In the genomic region with DNA sequence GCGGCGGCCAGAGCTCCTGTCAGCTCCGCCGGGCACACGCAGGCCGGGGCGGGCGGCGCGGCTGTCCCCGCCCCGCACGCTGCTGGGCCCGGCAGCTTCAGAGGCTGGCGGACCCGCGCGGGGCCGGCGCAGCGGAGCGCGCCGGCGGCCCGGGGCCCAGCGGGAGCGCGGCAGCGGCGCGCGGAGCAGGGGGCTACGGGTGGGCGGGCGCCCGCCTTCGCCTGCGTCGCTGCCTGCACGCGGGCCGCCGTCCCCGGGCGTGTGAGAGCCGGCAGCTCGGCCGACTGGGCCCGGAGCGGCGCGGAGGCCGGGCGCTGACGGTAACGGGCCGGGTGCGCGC, we compare ENCODE assay signal across 8 cellular contexts. TPM values are rescaled to one million over a fixed set of nuclear protein-coding genes. Genes with fewer than 3 reads are reported as not detected.
DNase-seq lines count a peak whose midpoint lies in the region; ATAC-seq, FAIRE-seq and TF ChIP-seq lines count a peak whose summit lies in the region.

No MANE protein-coding gene starts in this region.

- H3K27ac Mint-ChIP-seq in activated B cell treated with CpG ODN at 0.5 μM for 24 hours = no peak overlapping the region

- H3K9me3 ChIP-seq in iPS DF 6.9 (ENCODE audit: control insufficient read depth, insufficient read depth, low read length) (no peaks in the 10 kb centered on the region), thymus (ENCODE audit: control insufficient read depth) (no peaks in the 10 kb centered on the region)

- H3K36me3 Mint-ChIP-seq in activated B cell treated with CpG ODN at 0.5 μM for 24 hours (ENCODE audit: low read depth) = peaks cover 30% of the 10 kb centered on the region

- CTCF ChIA-PET in activated B cell treated with CpG ODN at 0.5 μM for 24 hours (lab: Charles Lee) = interaction anchor here (0.6 to 12.5 kb wide), 8 partner anchors 17 to 277 kb away, joined by 3 to 193 read pairs (median 4); partner anchors contain the start of genes HDDC3 and UNC45A

- WGBS in iPS DF 6.9 (ENCODE audit: insufficient coverage, insufficient read length) = no CpG with 5 or more reads among the region's 60 CpGs
- under 1% methylated on average over 60 of the region's 60 CpGs for WGBS in thymus

- H3K27me3 Mint-ChIP-seq in activated B cell treated with CpG ODN at 0.5 μM for 24 hours = no peaks in the 10 kb centered on the region

- TF ChIP-seq CTCF in activated B cell treated with CpG ODN at 0.5 μM for 24 hours (IDR thresholded peaks at IDR 0.05) = no peak

- intact Hi-C loops in activated B cell treated with CpG ODN at 0.5 μM for 24 hours (cut with micrococcal nuclease) = loop anchor here (1.0 to 5.0 kb wide), 2 partner anchors 32 to 345 kb away; no protein-coding TSS in a partner anchor

- H3K4me1 Mint-ChIP-seq in activated B cell treated with CpG ODN at 0.5 μM for 24 hours = peaks cover 30% of the 10 kb centered on the region

- DNase-seq in activated T-cell treated with anti-CD3 and anti-CD28 coated beads for 24 hours (ENCODE audit: low read depth) = peak; percentile 11
- no peak for DNase-seq in activated T-cell treated with anti-CD3 and anti-CD28 coated beads, Interleukin-2, amount 50 U/mL, for 48 hours
- DNase-seq in activated B cell treated with CpG ODN at 0.5 μM for 24 hours = no peak
- no peak for DNase-seq in iPS DF 6.9 (ENCODE audit: low read depth, low spot score)
- no peak for DNase-seq in COR-L47 (lab: John Stamatoyannopoulos, UW)
- no peak for DNase-seq in A172 (ENCODE audit: low spot score)
- DNase-seq in GM19239 (ENCODE audit: insufficient read length, low spot score) = no peak

- peaks cover 2% of the 10 kb centered on the region; the same call in 1 of the 2 replicates for H3K27me3 ChIP-seq in iPS DF 6.9 (ENCODE audit: control insufficient read depth, insufficient read depth, low read length)
- H3K27me3 ChIP-seq in thymus (ENCODE audit: control insufficient read depth, insufficient read depth) = no peaks in the 10 kb centered on the region

- no peak for ATAC-seq in activated B cell treated with CpG ODN at 0.5 μM for 24 hours (ENCODE audit: low read depth)

- H3K4me3 ChIP-seq in iPS DF 6.9 (ENCODE audit: low read length) = peak overlapping the region; percentile 84; the same call in 1 of the 2 replicates
- peak overlapping the region; percentile 77 for H3K4me3 ChIP-seq in thymus (ENCODE audit: low read length)

- no peaks in the 10 kb centered on the region for H3K9me3 Mint-ChIP-seq in activated B cell treated with CpG ODN at 0.5 μM for 24 hours

- H3K4me1 ChIP-seq in iPS DF 6.9 (ENCODE audit: control insufficient read depth, insufficient read depth, low read length) (peaks cover 3% of the 10 kb centered on the region), thymus (ENCODE audit: control insufficient read depth, insufficient read depth, low read length) (peaks cover 7% of the 10 kb centered on the region)

- no peak overlapping the region for H3K27ac ChIP-seq in iPS DF 6.9 (ENCODE audit: low read length)
- peak overlapping the region; percentile 94 for H3K27ac ChIP-seq in thymus (ENCODE audit: low read depth)

- POLR2A ChIA-PET in activated B cell treated with CpG ODN at 0.5 μM for 24 hours (lab: Charles Lee) = interaction anchor here (0.6 to 12.7 kb wide), 17 partner anchors 12 to 669 kb away, joined by 3 to 213 read pairs (median 4); partner anchors contain the start of genes BLM, CIB1, FES and FURIN

- FAIRE-seq in GM19239 (lab: Jason Lieb, UNC) = no peak

- peak overlapping the region; percentile 82 for H3K4me3 Mint-ChIP-seq in activated B cell treated with CpG ODN at 0.5 μM for 24 hours

- H3K36me3 ChIP-seq in iPS DF 6.9 (ENCODE audit: control insufficient read depth, insufficient read depth, low read length) (no peaks in the 10 kb centered on the region; the same call in 1 of the 2 replicates), thymus (ENCODE audit: control insufficient read depth, insufficient read depth) (peaks cover 26% of the 10 kb centered on the region)

RNA-seq across cellular contexts. Expression of gene MAN2A2, which starts 0.5 kb away (rescaled TPM):
- 115 and 133 TPM in 2 replicates for total RNA-seq in activated B cell treated with CpG ODN at 0.5 μM for 24 hours
- polyA plus RNA-seq in thymus = 46.5 TPM
- total RNA-seq in A172 (2014; rRNA removed; shearing (Covaris generic)) = 7.3 and 8.0 TPM in 2 replicates

RNA-seq across cellular contexts. Expression of gene FES, which starts 18.3 kb away (rescaled TPM):
- total RNA-seq in activated B cell treated with CpG ODN at 0.5 μM for 24 hours = 19.7 and 27.4 TPM in 2 replicates
- 19.4 TPM for polyA plus RNA-seq in thymus
- total RNA-seq in A172 (2014; rRNA removed; shearing (Covaris generic)) = 0.12 and 0.14 TPM in 2 replicates

RNA-seq across cellular contexts. Expression of gene HDDC3, which starts 29.7 kb away (rescaled TPM):
- total RNA-seq in activated B cell treated with CpG ODN at 0.5 μM for 24 hours = 17.6 and 19.0 TPM in 2 replicates
- polyA plus RNA-seq in thymus = 25.4 TPM
- total RNA-seq in A172 (2014; rRNA removed; shearing (Covaris generic)) = 11.3 and 15.4 TPM in 2 replicates

RNA-seq across cellular contexts. Expression of gene UNC45A, which starts 32.5 kb away (rescaled TPM):
- total RNA-seq in activated B cell treated with CpG ODN at 0.5 μM for 24 hours = 72.8 and 73.2 TPM in 2 replicates
- 38.9 TPM for polyA plus RNA-seq in thymus
- total RNA-seq in A172 (2014; rRNA removed; shearing (Covaris generic)) = 64.5 and 64.7 TPM in 2 replicates

RNA-seq across cellular contexts. Expression of gene FURIN, which starts 34.2 kb away (rescaled TPM):
- total RNA-seq in activated B cell treated with CpG ODN at 0.5 μM for 24 hours = 46.5 and 46.6 TPM in 2 replicates
- 36.7 TPM for polyA plus RNA-seq in thymus
- 56.1 and 60.0 TPM in 2 replicates for total RNA-seq in A172 (2014; rRNA removed; shearing (Covaris generic))

Comparison
In these comparisons a context has a peak if more than half of its experiments do, and no peak if none do; other contexts are left out.
1. RNA of gene MAN2A2, which starts 0.5 kb away (total RNA-seq): 115 to 133 TPM in activated B cell treated with CpG ODN at 0.5 μM for 24 hours; 7.3 to 8.0 TPM in A172; every median in the first group is over 10 times any median in the second.
2. RNA of gene FES, which starts 18.3 kb away (total RNA-seq): 19.7 to 27.4 TPM in activated B cell treated with CpG ODN at 0.5 μM for 24 hours; 0.12 to 0.14 TPM in A172; every median in the first group is over 10 times any median in the second.